In the genomic region with DNA sequence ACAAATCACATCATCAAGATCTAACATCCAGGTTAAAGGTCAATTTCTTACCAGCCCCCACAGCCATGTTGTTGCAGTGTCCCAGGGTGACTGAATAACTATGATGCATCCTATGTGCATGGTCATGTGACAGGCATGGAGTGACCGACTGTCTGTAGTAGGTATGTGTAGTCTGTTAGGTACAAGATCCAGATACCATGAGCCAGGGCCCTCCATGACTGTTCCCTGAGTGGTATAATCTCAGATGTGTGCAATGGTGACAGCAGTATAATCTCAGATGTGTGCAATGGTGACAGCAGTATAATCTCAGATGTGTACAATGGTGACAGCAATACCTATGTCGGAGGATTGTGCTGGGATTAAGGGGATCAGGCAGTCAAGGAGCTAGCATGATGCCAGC, we compare ENCODE assay signal across 28 cellular contexts.
"Had no signal": no experiment of that assay in that cellular context is flagged by ENCODE, and none has a peak within 500 bp of the region (broad histone marks: within the 10 kb centered on the region; RNA-seq: fewer than 3 reads in every experiment).

No MANE protein-coding gene starts in this region.

- H3K9ac ChIP-seq: neural progenitor cell had no signal

- H3K27me3 Mint-ChIP-seq: activated T-cell treated with anti-CD3 and anti-CD28 coated beads, Interleukin-2, amount 50 U/mL, for 24 hours; brain had no signal

- FAIRE-seq: islet of Langerhans had no signal

- H3K4me3 Mint-ChIP-seq: activated naive CD4-positive, alpha-beta T cell treated with anti-CD3 and anti-CD28 coated beads, Interleukin-2, amount 10 ng/mL, durations not matched to agents 7 days and 5 days; activated naive CD8-positive, alpha-beta T cell treated with anti-CD3 and anti-CD28 coated beads, Interleukin-2, amount 10 ng/mL, durations not matched to agents 7 days and 5 days; activated T-cell treated with anti-CD3 and anti-CD28 coated beads, Interleukin-2, amount 50 U/mL, for 24 hours; brain; natural killer cell; neural progenitor cell; T-helper 2 cell treated with Interferon-gamma antibody and Interleukin-4, amounts not matched to agents 5 μg/mL and 100 μg/mL, for 36 hours had no signal

- H3K27ac Mint-ChIP-seq: activated naive CD4-positive, alpha-beta T cell treated with anti-CD3 and anti-CD28 coated beads, Interleukin-2, amount 10 ng/mL, durations not matched to agents 7 days and 5 days; activated naive CD8-positive, alpha-beta T cell treated with anti-CD3 and anti-CD28 coated beads, Interleukin-2, amount 10 ng/mL, durations not matched to agents 7 days and 5 days; activated T-cell treated with anti-CD3 and anti-CD28 coated beads, Interleukin-2, amount 50 U/mL, for 24 hours; brain; natural killer cell; neural progenitor cell; T-helper 2 cell treated with Interferon-gamma antibody and Interleukin-4, amounts not matched to agents 5 μg/mL and 100 μg/mL, for 36 hours had no signal

- H3K36me3 Mint-ChIP-seq: activated naive CD4-positive, alpha-beta T cell treated with anti-CD3 and anti-CD28 coated beads, Interleukin-2, amount 10 ng/mL, durations not matched to agents 7 days and 5 days; activated naive CD8-positive, alpha-beta T cell treated with anti-CD3 and anti-CD28 coated beads, Interleukin-2, amount 10 ng/mL, durations not matched to agents 7 days and 5 days; brain; natural killer cell; neural progenitor cell had no signal

- H3K4me1 ChIP-seq: ascending aorta, gastrocnemius medialis, left lung, neural progenitor cell, right atrium auricular region, testis, transverse colon had no signal

- H3K9me3 Mint-ChIP-seq: activated naive CD8-positive, alpha-beta T cell treated with anti-CD3 and anti-CD28 coated beads, Interleukin-2, amount 10 ng/mL, durations not matched to agents 7 days and 5 days; natural killer cell; T-helper 2 cell treated with Interferon-gamma antibody and Interleukin-4, amounts not matched to agents 5 μg/mL and 100 μg/mL, for 36 hours had no signal

- H3K9me3 ChIP-seq: ascending aorta, gastrocnemius medialis, left lung, lower lobe of right lung, right atrium auricular region, testis, transverse colon had no signal

- H3K4me3 ChIP-seq: ascending aorta, coronary artery, dorsolateral prefrontal cortex, gastrocnemius medialis, left lung, lower lobe of right lung, neural progenitor cell, right atrium auricular region, smooth muscle cell, testis, transverse colon had no signal

- H3K4me2 ChIP-seq: neural progenitor cell, smooth muscle cell had no signal

- H2AFZ ChIP-seq: neural progenitor cell had no signal

- H3K36me3 ChIP-seq: ascending aorta, gastrocnemius medialis, left lung, lower lobe of right lung, neural progenitor cell, right atrium auricular region, transverse colon had no signal

- H3K27me3 ChIP-seq: ascending aorta, dorsolateral prefrontal cortex, gastrocnemius medialis, left lung, neural progenitor cell, right atrium auricular region, testis, transverse colon had no signal

- H3K27ac ChIP-seq: ascending aorta, coronary artery, dorsolateral prefrontal cortex, gastrocnemius medialis, left lung, lower lobe of right lung, neural progenitor cell, right atrium auricular region, testis, transverse colon had no signal

- H3K4me1 Mint-ChIP-seq: activated naive CD4-positive, alpha-beta T cell treated with anti-CD3 and anti-CD28 coated beads, Interleukin-2, amount 10 ng/mL, durations not matched to agents 7 days and 5 days; activated naive CD8-positive, alpha-beta T cell treated with anti-CD3 and anti-CD28 coated beads, Interleukin-2, amount 10 ng/mL, durations not matched to agents 7 days and 5 days; natural killer cell; neural progenitor cell had no signal

- DNase-seq: activated CD4-positive, alpha-beta T cell treated with anti-CD3 and anti-CD28 coated beads for 48 hours; activated CD4-positive, alpha-beta T cell treated with anti-CD3 and anti-CD28 coated beads, Interleukin-2, amount 50 U/mL, for 48 hours; activated CD4-positive, CD25-positive, alpha-beta regulatory T cell; activated CD8-positive, alpha-beta memory T cell treated with anti-CD3 and anti-CD28 coated beads for 24 hours; activated CD8-positive, alpha-beta memory T cell treated with anti-CD3 and anti-CD28 coated beads, Interleukin-2, amount 50 U/mL, for 48 hours; activated gamma-delta T cell; activated naive CD4-positive, alpha-beta T cell treated with anti-CD3 and anti-CD28 coated beads, Interleukin-2, amount 10 ng/mL, durations not matched to agents 7 days and 5 days; activated naive CD8-positive, alpha-beta T cell treated with anti-CD3 and anti-CD28 coated beads, Interleukin-2, amount 10 ng/mL, durations not matched to agents 7 days and 5 days; activated T-cell treated with anti-CD3 and anti-CD28 coated beads, Interleukin-2, amount 50 U/mL, for 24 hours; dorsolateral prefrontal cortex; effector memory CD4-positive, alpha-beta T cell; gastrocnemius medialis; glutamatergic neuron; left lung; lower lobe of right lung; natural killer cell; stimulated activated CD4-positive, alpha-beta T cell treated with anti-CD3 and anti-CD28 coated beads, Interleukin-2, amount 100 ng/mL, for 24 hours; stimulated activated naive CD8-positive, alpha-beta T cell treated with anti-CD3 and anti-CD28 coated beads, Interleukin-15, Interleukin-2, amounts not matched to agents 100 U/mL and 50 U/mL, for 24 hours; testis; transverse colon had no signal

- ATAC-seq: gastrocnemius medialis; left lung; lower lobe of right lung; natural killer cell; stimulated activated naive CD8-positive, alpha-beta T cell treated with anti-CD3 and anti-CD28 coated beads, Interleukin-15, Interleukin-2, amounts not matched to agents 100 U/mL and 50 U/mL, for 24 hours had no signal
